In genomic region chr5:79546782-79547428, GRCh38 we compare ENCODE assay signal across 1 cellular context.
TF ChIP-seq lines count a peak whose summit lies in the region.

No MANE protein-coding gene starts in this region.

TF ChIP-seq in HepG2, 621 proteins besides CTCF, POLR2A, EP300 and RAD21 (continued from another document and continues in another):
- TF ChIP-seq ZBTB39 (CRISPR knock-in tag; IDR thresholded peaks at IDR 0.05) (no peak), POLR2AphosphoS2 (IDR thresholded peaks at IDR 0.05; ENCODE audit: low read depth, low read length) (no peak), STAG1 (CRISPR knock-in tag; IDR thresholded peaks at IDR 0.05) (no peak), ZNF546 (CRISPR knock-in tag; conservative IDR thresholded peaks at IDR 0.05) (no peak), ZNF337 (CRISPR knock-in tag; IDR thresholded peaks at IDR 0.05; ENCODE audit: borderline replicate concordance, low read depth) (peak; percentile 69; the same call in 1 of the 2 replicates), ATM (IDR thresholded peaks at IDR 0.05; ENCODE audit: borderline replicate concordance) (no peak), NFIC (IDR thresholded peaks at IDR 0.05; ENCODE audit: low read length) (peak; percentile 64; the same call in 1 of the 2 replicates), NPAS2 (CRISPR knock-in tag; IDR thresholded peaks at IDR 0.05; ENCODE audit: borderline replicate concordance) (no peak), MTA1 (CRISPR knock-in tag; IDR thresholded peaks at IDR 0.05; ENCODE audit: borderline replicate concordance) (no peak), KMT2B (CRISPR knock-in tag; IDR thresholded peaks at IDR 0.05) (peak; percentile 41; the same call in 1 of the 2 replicates), HNF1A (IDR thresholded peaks at IDR 0.05; ENCODE audit: low read depth) (no peak), HNF1A (CRISPR knock-in tag; IDR thresholded peaks at IDR 0.05; ENCODE audit: borderline replicate concordance) (no peak), SMYD3 (CRISPR knock-in tag; IDR thresholded peaks at IDR 0.05) (0 out of 2 replicates have a peak, but pooled peaks have one; percentile 26), ADNP (CRISPR knock-in tag; IDR thresholded peaks at IDR 0.05) (no peak), ZNF460 (CRISPR knock-in tag; IDR thresholded peaks at IDR 0.05; ENCODE audit: borderline replicate concordance) (no peak), SOX13 (IDR thresholded peaks at IDR 0.05) (no peak), SOX13 (CRISPR knock-in tag; conservative IDR thresholded peaks at IDR 0.05 in 1 of 2, IDR thresholded peaks at IDR 0.05 in 1 of 2) (peak in 1 of 2 experiments; percentile 83; a peak in 2 of 4 replicates), ZNF496 (CRISPR knock-in tag; IDR thresholded peaks at IDR 0.05; ENCODE audit: insufficient replicate concordance) (no peak), CAMTA2 (CRISPR knock-in tag; IDR thresholded peaks at IDR 0.05; ENCODE audit: borderline replicate concordance) (no peak), HNRNPLL (IDR thresholded peaks at IDR 0.05; ENCODE audit: low read depth, low read length, poor library complexity, severe bottlenecking) (no peak), ZSCAN29 (CRISPR knock-in tag; conservative IDR thresholded peaks at IDR 0.05) (peak; percentile 69; the same call in 1 of the 2 replicates), AKAP8 (CRISPR knock-in tag; IDR thresholded peaks at IDR 0.05) (no peak), ZNF432 (CRISPR knock-in tag; IDR thresholded peaks at IDR 0.05; ENCODE audit: borderline replicate concordance) (no peak), ZMYM4 (CRISPR knock-in tag; IDR thresholded peaks at IDR 0.05) (peak; percentile 31; the same call in 1 of the 2 replicates), NFAT5 (CRISPR knock-in tag; IDR thresholded peaks at IDR 0.05) (no peak), MXD3 (CRISPR knock-in tag; IDR thresholded peaks at IDR 0.05) (no peak), ZNF225 (CRISPR knock-in tag; IDR thresholded peaks at IDR 0.05) (no peak), POLR2G (IDR thresholded peaks at IDR 0.05; ENCODE audit: low read depth, low read length) (no peak), SOX5 (CRISPR knock-in tag; IDR thresholded peaks at IDR 0.05; ENCODE audit: borderline replicate concordance) (peak; percentile 81), ZNF614 (CRISPR knock-in tag; IDR thresholded peaks at IDR 0.05; ENCODE audit: borderline replicate concordance) (no peak), GABPB1 (CRISPR knock-in tag; IDR thresholded peaks at IDR 0.05) (no peak), THYN1 (CRISPR knock-in tag; IDR thresholded peaks at IDR 0.05; ENCODE audit: borderline replicate concordance, low read depth) (no peak), GZF1 (CRISPR knock-in tag; IDR thresholded peaks at IDR 0.05) (no peak), XBP1 (CRISPR knock-in tag; IDR thresholded peaks at IDR 0.05) (no peak), SAP130 (CRISPR knock-in tag; IDR thresholded peaks at IDR 0.05; ENCODE audit: low read depth) (no peak; the same call in 1 of the 2 replicates), ZFP37 (CRISPR knock-in tag; IDR thresholded peaks at IDR 0.05; ENCODE audit: borderline replicate concordance) (no peak), ZUFSP (CRISPR knock-in tag; IDR thresholded peaks at IDR 0.05; ENCODE audit: borderline replicate concordance) (no peak), ZNF567 (CRISPR knock-in tag; IDR thresholded peaks at IDR 0.05; ENCODE audit: borderline replicate concordance) (no peak), ZNF362 (CRISPR knock-in tag; IDR thresholded peaks at IDR 0.05; ENCODE audit: borderline replicate concordance) (peak; percentile 73), BCL3 (CRISPR knock-in tag; IDR thresholded peaks at IDR 0.05) (peak; percentile 31; the same call in 1 of the 2 replicates), ATRX (CRISPR knock-in tag; IDR thresholded peaks at IDR 0.05; ENCODE audit: borderline replicate concordance) (no peak), SSRP1 (CRISPR knock-in tag; IDR thresholded peaks at IDR 0.05) (no peak), ZNF253 (CRISPR knock-in tag; IDR thresholded peaks at IDR 0.05; ENCODE audit: borderline replicate concordance) (no peak), PHF5A (CRISPR knock-in tag; IDR thresholded peaks at IDR 0.05; ENCODE audit: low read depth, unreplicated experiment) (peak; percentile 36), NR0B2 (CRISPR knock-in tag; IDR thresholded peaks at IDR 0.05) (no peak), DNMT1 (CRISPR knock-in tag; IDR thresholded peaks at IDR 0.05) (no peak), ZNF292 (CRISPR knock-in tag; IDR thresholded peaks at IDR 0.05; ENCODE audit: borderline replicate concordance, low read depth) (no peak), JUND (CRISPR knock-in tag; IDR thresholded peaks at IDR 0.05) (no peak)
